9 cellular contexts compared by ENCODE assay signal in genomic region chrX:21725498-21725897, GRCh38. TPM values are rescaled to one million over a fixed set of nuclear protein-coding genes. Genes with fewer than 3 reads are reported as not detected.
A peak's percentile ranks its signal among the peaks of the same experiment; 100 is the strongest.
DNase-seq lines count a peak whose midpoint lies in the region; ATAC-seq and TF ChIP-seq lines count a peak whose summit lies in the region.
"Had no signal": no experiment of that assay in that cellular context is flagged by ENCODE, and none has a peak within 500 bp of the region (broad histone marks: within the 10 kb centered on the region; RNA-seq: fewer than 3 reads in every experiment).

No MANE protein-coding gene starts in this region.

- DNase-seq in COR-L47 (lab: John Stamatoyannopoulos, UW) (peak; percentile 27), WTC11 (ENCODE audit: low spot score) (no peak), medulla oblongata (ENCODE audit: extremely low spot score) (peak; percentile 40), NK-92 (lab: John Stamatoyannopoulos, UW; ENCODE audit: unreplicated experiment) (no peak), SKM-1 treated with dmso at 0.1 percent for 144 hours (lab: John Stamatoyannopoulos, UW; ENCODE audit: unreplicated experiment) (no peak)
- DNase-seq: activated B cell treated with CpG ODN at 0.5 μM for 24 hours had no signal

- peak; percentile 35 for TF ChIP-seq CTCF in Loucy (conservative IDR thresholded peaks at IDR 0.05; ENCODE audit: low read length)
- TF ChIP-seq CTCF in WTC11 (IDR thresholded peaks at IDR 0.05) = no peak

- H3K4me3 ChIP-seq in Loucy (ENCODE audit: low read length, poor library complexity, severe bottlenecking) = no peak overlapping the region

- H3K79me2 ChIP-seq in Loucy (ENCODE audit: insufficient read depth, low read length) = no peaks in the 10 kb centered on the region

- no peaks in the 10 kb centered on the region for H3K9me2 ChIP-seq in Loucy (replicated peaks; ENCODE audit: low read depth, low read length)

- no peaks in the 10 kb centered on the region for H3K27me3 ChIP-seq in Loucy (ENCODE audit: insufficient read depth, low read length, poor library complexity, severe bottlenecking)

- H3K9me3 Mint-ChIP-seq in WTC11 = no peaks in the 10 kb centered on the region
- H3K9me3 Mint-ChIP-seq: activated B cell treated with CpG ODN at 0.5 μM for 24 hours had no signal

- no peaks in the 10 kb centered on the region for H3F3A ChIP-seq in Loucy (ENCODE audit: low read depth)

- H3K4me3 Mint-ChIP-seq in WTC11 = no peak overlapping the region
- H3K4me3 Mint-ChIP-seq: activated B cell treated with CpG ODN at 0.5 μM for 24 hours had no signal

- H3K36me3 ChIP-seq in Loucy (ENCODE audit: insufficient read depth, low read length) = no peaks in the 10 kb centered on the region

- H4K20me1 ChIP-seq in Loucy (ENCODE audit: insufficient read depth, low read length, poor library complexity, severe bottlenecking) = no peaks in the 10 kb centered on the region

- no peak overlapping the region for H3K4me2 ChIP-seq in Loucy (ENCODE audit: low read depth, low read length, poor library complexity, severe bottlenecking)

- POLR2A ChIA-PET in WTC11 (lab: Charles Lee) = no interaction called here

- CTCF ChIA-PET in WTC11 (lab: Charles Lee) = interaction anchor here (0.6 to 1.7 kb wide), 12 partner anchors 17 to 1472 kb away, joined by 3 to 18 read pairs (median 6); partner anchors contain the start of gene KLHL34

- ATAC-seq in WTC11 = peak; percentile 69
- no peak for ATAC-seq in GM19023 (IDR thresholded peaks at IDR 0.05; ENCODE audit: unreplicated experiment)
- ATAC-seq in GM19324 (IDR thresholded peaks at IDR 0.05; ENCODE audit: low FRiP score, unreplicated experiment) = no peak

- H2AFZ ChIP-seq in Loucy (ENCODE audit: low read length) = no peak overlapping the region

- no peak overlapping the region for H3K27ac Mint-ChIP-seq in WTC11
- H3K27ac Mint-ChIP-seq: activated B cell treated with CpG ODN at 0.5 μM for 24 hours had no signal

- H3K4me1 ChIP-seq in Loucy (ENCODE audit: insufficient read depth, low read length, poor library complexity, severe bottlenecking) = no peaks in the 10 kb centered on the region

- H3K9ac ChIP-seq in Loucy (ENCODE audit: low read depth, low read length, poor library complexity, severe bottlenecking) = no peak overlapping the region

- peaks cover 3% of the 10 kb centered on the region; the same call in 1 of the 2 replicates for H3K4me1 Mint-ChIP-seq in WTC11
- H3K4me1 Mint-ChIP-seq: activated B cell treated with CpG ODN at 0.5 μM for 24 hours had no signal

- H3K36me3 Mint-ChIP-seq in WTC11 = no peaks in the 10 kb centered on the region

- no peaks in the 10 kb centered on the region for H3K27me3 Mint-ChIP-seq in WTC11 (ENCODE audit: low read depth)
- H3K27me3 Mint-ChIP-seq: activated B cell treated with CpG ODN at 0.5 μM for 24 hours had no signal

- no peaks in the 10 kb centered on the region for H3K9me3 ChIP-seq in Loucy (ENCODE audit: insufficient read depth, low read depth, low read length)

TF ChIP-seq in WTC11, 78 proteins besides CTCF, POLR2A, EP300 and RAD21:
- TF ChIP-seq HMGA2 (CRISPR knock-in tag; IDR thresholded peaks at IDR 0.05) (no peak), GRHL2 (CRISPR knock-in tag; IDR thresholded peaks at IDR 0.05; ENCODE audit: insufficient replicate concordance, severe bottlenecking) (no peak), NFATC4 (CRISPR knock-in tag; IDR thresholded peaks at IDR 0.05) (no peak), NR3C1 (CRISPR knock-in tag; conservative IDR thresholded peaks at IDR 0.05; ENCODE audit: low read depth) (no peak), E2F5 (CRISPR knock-in tag; IDR thresholded peaks at IDR 0.05) (no peak)
- TF ChIP-seq, protein P1, sequence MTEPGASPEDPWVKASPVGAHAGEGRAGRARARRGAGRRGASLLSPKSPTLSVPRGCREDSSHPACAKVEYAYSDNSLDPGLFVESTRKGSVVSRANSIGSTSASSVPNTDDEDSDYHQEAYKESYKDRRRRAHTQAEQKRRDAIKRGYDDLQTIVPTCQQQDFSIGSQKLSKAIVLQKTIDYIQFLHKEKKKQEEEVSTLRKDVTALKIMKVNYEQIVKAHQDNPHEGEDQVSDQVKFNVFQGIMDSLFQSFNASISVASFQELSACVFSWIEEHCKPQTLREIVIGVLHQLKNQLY (CRISPR knock-in tag; IDR thresholded peaks at IDR 0.05) = no peak

RNA-seq across cellular contexts. Expression of gene SMPX, which starts 32.4 kb away (rescaled TPM):
- total RNA-seq in WTC11 (2021) = not detected in 3 replicates
- total RNA-seq: activated B cell treated with CpG ODN at 0.5 μM for 24 hours had no signal

Comparison
In these comparisons a context has a peak if more than half of its experiments do, and no peak if none do; other contexts are left out.
1. DNase-seq: peak in COR-L47 (single experiment) and medulla oblongata (single experiment); none in WTC11 (single experiment), NK-92 (single experiment) and SKM-1 treated with dmso at 0.1 percent for 144 hours (single experiment).